ENCODE assay signal across 20 cellular contexts in the genomic region with DNA sequence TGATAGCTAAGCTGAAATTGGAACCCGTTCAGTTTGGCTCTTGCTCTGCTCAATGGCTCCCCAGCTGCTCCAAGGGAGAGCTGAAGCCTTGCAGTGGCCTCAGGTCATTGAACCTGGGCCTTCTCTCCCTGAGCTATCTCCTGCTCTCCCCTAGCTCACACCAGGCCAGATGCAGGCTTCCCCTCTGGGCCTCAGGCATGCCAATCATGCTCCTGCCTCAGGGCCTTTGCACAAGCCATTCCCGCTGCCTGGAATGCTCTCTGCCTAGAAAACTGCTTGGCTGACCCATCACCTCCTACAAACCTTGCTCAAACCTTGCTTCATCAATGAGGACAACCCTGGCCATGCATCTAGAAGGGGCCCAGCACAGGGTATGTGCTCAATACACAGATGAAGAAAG. TPM values are rescaled to one million over a fixed set of nuclear protein-coding genes. Genes with fewer than 3 reads are reported as not detected.
DNase-seq lines count a peak whose midpoint lies in the region; ATAC-seq and TF ChIP-seq lines count a peak whose summit lies in the region.
"Had no signal": no experiment of that assay in that cellular context is flagged by ENCODE, and none has a peak within 500 bp of the region (broad histone marks: within the 10 kb centered on the region; RNA-seq: fewer than 3 reads in every experiment).

No MANE protein-coding gene starts in this region.

- no peak overlapping the region for H2BK120ac ChIP-seq in neuronal stem cell (ENCODE audit: low read depth, low read length)

- no peaks in the 10 kb centered on the region for H3K27me3 ChIP-seq in endodermal cell (ENCODE audit: control insufficient read depth, insufficient read depth, low read length, poor library complexity, severe bottlenecking)
- no peaks in the 10 kb centered on the region for H3K27me3 ChIP-seq in neuronal stem cell (ENCODE audit: control insufficient read depth in 3 of 3, insufficient read depth in 3 of 3, low read depth in 1 of 3, low read length in 3 of 3)

- H3K27ac ChIP-seq in endodermal cell (ENCODE audit: low read depth, low read length), result no peak overlapping the region
- H3K27ac ChIP-seq in neuronal stem cell (replicated peaks; ENCODE audit: low read length), result no peak overlapping the region
- H3K27ac ChIP-seq: 22Rv1, A549, C4-2B had no signal

- in situ Hi-C loops in KBM-7 (cut with MboI; ENCODE audit: low pct_unique_long_range_greater_than_20kb, low sequenced_read_pairs), result no loop called here

- no peak overlapping the region for H2BK12ac ChIP-seq in neuronal stem cell (ENCODE audit: low read length)

- H3K27me3 Mint-ChIP-seq in activated CD8-positive, alpha-beta memory T cell treated with anti-CD3 and anti-CD28 coated beads, Interleukin-2, amount 10 ng/mL, durations not matched to agents 7 days and 5 days, result no peaks in the 10 kb centered on the region
- H3K27me3 Mint-ChIP-seq in endodermal cell (ENCODE audit: insufficient read depth), result peaks cover 2% of the 10 kb centered on the region
- H3K27me3 Mint-ChIP-seq in T-helper 2 cell treated with Interferon-gamma antibody and Interleukin-4, amounts not matched to agents 5 μg/mL and 100 μg/mL, for 36 hours (ENCODE audit: low read depth), result peaks cover 8% of the 10 kb centered on the region
- H3K27me3 Mint-ChIP-seq: CD4-positive, alpha-beta T cell had no signal

- WGBS in endodermal cell (ENCODE audit: insufficient coverage in 1 of 2, insufficient read length in 1 of 2), 2 experiments, result 92 to 95% methylated on average over 2 of the region's 2 CpGs
- no CpG with 5 or more reads among the region's 2 CpGs for WGBS in neuronal stem cell (ENCODE audit: extremely low coverage in 2 of 2, insufficient read length in 2 of 2, insufficient replicate concordance in 1 of 2), 2 donors

- H3K9me3 Mint-ChIP-seq in activated CD8-positive, alpha-beta memory T cell treated with anti-CD3 and anti-CD28 coated beads, Interleukin-2, amount 10 ng/mL, durations not matched to agents 7 days and 5 days (ENCODE audit: low read depth), result no peaks in the 10 kb centered on the region
- H3K9me3 Mint-ChIP-seq in endodermal cell, result peaks cover 14% of the 10 kb centered on the region
- H3K9me3 Mint-ChIP-seq in T-helper 2 cell treated with Interferon-gamma antibody and Interleukin-4, amounts not matched to agents 5 μg/mL and 100 μg/mL, for 36 hours, result no peaks in the 10 kb centered on the region
- H3K9me3 Mint-ChIP-seq: CD4-positive, alpha-beta T cell had no signal

- peaks cover 4% of the 10 kb centered on the region for H3K4me1 ChIP-seq in endodermal cell (ENCODE audit: control insufficient read depth, insufficient read depth, low read length)
- no peaks in the 10 kb centered on the region for H3K4me1 ChIP-seq in neuronal stem cell (ENCODE audit: control insufficient read depth in 2 of 2, insufficient read depth in 1 of 2, low read depth in 1 of 2, low read length in 2 of 2)
- H3K4me1 ChIP-seq: A549, Caco-2, HAP-1 had no signal

- H2AK5ac ChIP-seq in neuronal stem cell (ENCODE audit: low read depth, low read length), result no peak overlapping the region

- no peak for ATAC-seq in activated CD8-positive, alpha-beta memory T cell treated with anti-CD3 and anti-CD28 coated beads, Interleukin-2, amount 10 ng/mL, durations not matched to agents 7 days and 5 days
- ATAC-seq: A549, GM12878 had no signal

- H2BK5ac ChIP-seq in neuronal stem cell (ENCODE audit: low read length), result no peak overlapping the region

- no peak for TF ChIP-seq CTCF in endodermal cell (conservative IDR thresholded peaks at IDR 0.05)

- peak; percentile 25 for DNase-seq in activated CD8-positive, alpha-beta memory T cell treated with anti-CD3 and anti-CD28 coated beads, Interleukin-2, amount 10 ng/mL, durations not matched to agents 7 days and 5 days
- DNase-seq in activated CD8-positive, alpha-beta memory T cell treated with anti-CD3 and anti-CD28 coated beads, Interleukin-2, amount 50 U/mL, for 4 hours, result no peak
- DNase-seq in endodermal cell (peak; percentile 34), neuronal stem cell (ENCODE audit: low spot score) (no peak), KBM-7 (no peak), GM03348 (ENCODE audit: low spot score) (no peak)
- no peak for DNase-seq in T-helper 2 cell treated with Interferon-gamma antibody and Interleukin-4, amounts not matched to agents 5 μg/mL and 100 μg/mL, for 36 hours (ENCODE audit: low spot score)
- DNase-seq: AML-193; Caco-2; CD4-positive, alpha-beta T cell; DMS79 treated with DMSO at 0.1 percent for 48 hours; GF-D8 had no signal

- H3K4ac ChIP-seq in neuronal stem cell (ENCODE audit: low read length), result no peak overlapping the region

- H3K27ac Mint-ChIP-seq in activated CD8-positive, alpha-beta memory T cell treated with anti-CD3 and anti-CD28 coated beads, Interleukin-2, amount 10 ng/mL, durations not matched to agents 7 days and 5 days, result no peak overlapping the region
- no peak overlapping the region for H3K27ac Mint-ChIP-seq in endodermal cell
- no peak overlapping the region for H3K27ac Mint-ChIP-seq in T-helper 2 cell treated with Interferon-gamma antibody and Interleukin-4, amounts not matched to agents 5 μg/mL and 100 μg/mL, for 36 hours
- H3K27ac Mint-ChIP-seq: CD4-positive, alpha-beta T cell had no signal

- no peak overlapping the region for H3K23ac ChIP-seq in neuronal stem cell (ENCODE audit: low read depth, low read length, poor library complexity)

- H3K9me3 ChIP-seq in endodermal cell (ENCODE audit: control insufficient read depth, low read length), result no peaks in the 10 kb centered on the region
- H3K9me3 ChIP-seq in neuronal stem cell (replicated peaks in 1 of 2; ENCODE audit: control insufficient read depth in 2 of 2, insufficient read depth in 1 of 2, low read depth in 1 of 2, low read length in 2 of 2), result no peaks in the 10 kb centered on the region
- H3K9me3 ChIP-seq: A549, Caco-2, HAP-1 had no signal

- H3K4me1 Mint-ChIP-seq in activated CD8-positive, alpha-beta memory T cell treated with anti-CD3 and anti-CD28 coated beads, Interleukin-2, amount 10 ng/mL, durations not matched to agents 7 days and 5 days, result peaks cover 12% of the 10 kb centered on the region
- peaks cover 16% of the 10 kb centered on the region for H3K4me1 Mint-ChIP-seq in endodermal cell
- peaks cover 2% of the 10 kb centered on the region for H3K4me1 Mint-ChIP-seq in T-helper 2 cell treated with Interferon-gamma antibody and Interleukin-4, amounts not matched to agents 5 μg/mL and 100 μg/mL, for 36 hours (ENCODE audit: low read depth)

- no peak overlapping the region for H3K4me3 Mint-ChIP-seq in activated CD8-positive, alpha-beta memory T cell treated with anti-CD3 and anti-CD28 coated beads, Interleukin-2, amount 10 ng/mL, durations not matched to agents 7 days and 5 days
- no peak overlapping the region for H3K4me3 Mint-ChIP-seq in endodermal cell
- H3K4me3 Mint-ChIP-seq in T-helper 2 cell treated with Interferon-gamma antibody and Interleukin-4, amounts not matched to agents 5 μg/mL and 100 μg/mL, for 36 hours, result no peak overlapping the region
- H3K4me3 Mint-ChIP-seq: CD4-positive, alpha-beta T cell had no signal

- no peak overlapping the region for H2BK15ac ChIP-seq in neuronal stem cell (ENCODE audit: low read length)

- H3K9ac ChIP-seq in endodermal cell (ENCODE audit: extremely low read depth, low read length, poor library complexity, severe bottlenecking), result no peak overlapping the region
- H3K9ac ChIP-seq in neuronal stem cell (ENCODE audit: low read depth, low read length, poor library complexity), result no peak overlapping the region

- H3K79me1 ChIP-seq in neuronal stem cell (ENCODE audit: low read depth, low read length), result no peaks in the 10 kb centered on the region

- H3K4me2 ChIP-seq in neuronal stem cell (ENCODE audit: insufficient read depth, low read length, poor library complexity, severe bottlenecking), result no peak overlapping the region
- H3K4me2 ChIP-seq: A549 had no signal

- H2AFZ ChIP-seq in neuronal stem cell (ENCODE audit: low read length), result no peak overlapping the region

- H4K8ac ChIP-seq in neuronal stem cell (ENCODE audit: low read depth, low read length), result no peak overlapping the region

- CTCF ChIA-PET in activated CD8-positive, alpha-beta memory T cell treated with anti-CD3 and anti-CD28 coated beads, Interleukin-2, amount 10 ng/mL, durations not matched to agents 7 days and 5 days (lab: Charles Lee), result interaction anchor here (1.4 kb wide), 1 partner anchor 10 kb away, joined by 5 read pairs; no protein-coding TSS in a partner anchor

- no peak overlapping the region for H3K18ac ChIP-seq in neuronal stem cell (ENCODE audit: low read length)

- H3K4me3 ChIP-seq in endodermal cell (ENCODE audit: low read length) (no peak overlapping the region), neuronal stem cell (ENCODE audit: low read length in 2 of 2) (no peak overlapping the region)
- H3K4me3 ChIP-seq: A549, GM12878, HAP-1 had no signal

- H3K36me3 Mint-ChIP-seq in activated CD8-positive, alpha-beta memory T cell treated with anti-CD3 and anti-CD28 coated beads, Interleukin-2, amount 10 ng/mL, durations not matched to agents 7 days and 5 days, result no peaks in the 10 kb centered on the region
- no peaks in the 10 kb centered on the region for H3K36me3 Mint-ChIP-seq in endodermal cell (ENCODE audit: low read depth)
- H3K36me3 Mint-ChIP-seq in T-helper 2 cell treated with Interferon-gamma antibody and Interleukin-4, amounts not matched to agents 5 μg/mL and 100 μg/mL, for 36 hours (ENCODE audit: low read depth), result no peaks in the 10 kb centered on the region

- H4K91ac ChIP-seq in neuronal stem cell (ENCODE audit: low read depth, low read length, poor library complexity), result no peak overlapping the region

- no peaks in the 10 kb centered on the region for H3K36me3 ChIP-seq in endodermal cell (ENCODE audit: control insufficient read depth, insufficient read depth, low read length)
- no peaks in the 10 kb centered on the region for H3K36me3 ChIP-seq in neuronal stem cell (replicated peaks in 1 of 2; ENCODE audit: control insufficient read depth in 2 of 2, insufficient read depth in 2 of 2, low read length in 2 of 2)
- H3K36me3 ChIP-seq: HAP-1 had no signal

- peak overlapping the region; percentile 3 for H3K14ac ChIP-seq in neuronal stem cell (ENCODE audit: low read length)

RNA-seq across cellular contexts. Expression of a gene that starts 16.7 kb away (rescaled TPM):
- total RNA-seq in activated CD8-positive, alpha-beta memory T cell treated with anti-CD3 and anti-CD28 coated beads, Interleukin-2, amount 10 ng/mL, durations not matched to agents 7 days and 5 days, result not detected
- under 1 TPM; 0.46 to 0.48 TPM for total RNA-seq in endodermal cell
- polyA plus RNA-seq in endodermal cell (2013, experiment 1 of 2), result not detected
- not detected for polyA plus RNA-seq in endodermal cell (2013, experiment 2 of 2)
- not detected for polyA plus RNA-seq in neuronal stem cell (2013, experiment 1 of 2)
- polyA plus RNA-seq in neuronal stem cell (2013, experiment 2 of 2), result not detected
- total RNA-seq: Caco-2; CD4-positive, alpha-beta T cell; H1; HT-29 had no signal
- polyA plus RNA-seq: A549, BJ, H1 had no signal

RNA-seq across cellular contexts. Expression of a gene that starts 18.4 kb away (rescaled TPM):
- total RNA-seq in activated CD8-positive, alpha-beta memory T cell treated with anti-CD3 and anti-CD28 coated beads, Interleukin-2, amount 10 ng/mL, durations not matched to agents 7 days and 5 days, result not detected
- total RNA-seq in endodermal cell, result not detected
- not detected for polyA plus RNA-seq in endodermal cell (2013, experiment 1 of 2)
- not detected for polyA plus RNA-seq in endodermal cell (2013, experiment 2 of 2)
- polyA plus RNA-seq in neuronal stem cell (2013, experiment 1 of 2), result not detected
- polyA plus RNA-seq in neuronal stem cell (2013, experiment 2 of 2), result not detected
- total RNA-seq: Caco-2; CD4-positive, alpha-beta T cell; GM12878; H1; HT-29 had no signal
- polyA plus RNA-seq: A549, BJ, GM12878, H1 had no signal

RNA-seq across cellular contexts. Expression of a gene that starts 23.1 kb away (rescaled TPM):
- not detected for total RNA-seq in activated CD8-positive, alpha-beta memory T cell treated with anti-CD3 and anti-CD28 coated beads, Interleukin-2, amount 10 ng/mL, durations not matched to agents 7 days and 5 days
- total RNA-seq in endodermal cell, result not detected
- not detected for polyA plus RNA-seq in endodermal cell (2013, experiment 1 of 2)
- polyA plus RNA-seq in endodermal cell (2013, experiment 2 of 2), result not detected
- not detected for polyA plus RNA-seq in neuronal stem cell (2013, experiment 1 of 2)
- polyA plus RNA-seq in neuronal stem cell (2013, experiment 2 of 2), result not detected
- total RNA-seq: Caco-2, GM12878, H1, HT-29 had no signal
- polyA plus RNA-seq: A549, BJ, H1 had no signal

RNA-seq across cellular contexts. Expression of a gene that starts 29.6 kb away (rescaled TPM):
- total RNA-seq in activated CD8-positive, alpha-beta memory T cell treated with anti-CD3 and anti-CD28 coated beads, Interleukin-2, amount 10 ng/mL, durations not matched to agents 7 days and 5 days, result not detected
- total RNA-seq in endodermal cell, result not detected
- not detected for polyA plus RNA-seq in endodermal cell (2013, experiment 1 of 2)
- polyA plus RNA-seq in endodermal cell (2013, experiment 2 of 2), result not detected
- polyA plus RNA-seq in neuronal stem cell (2013, experiment 1 of 2), result not detected
- polyA plus RNA-seq in neuronal stem cell (2013, experiment 2 of 2), result not detected
- total RNA-seq: Caco-2; CD4-positive, alpha-beta T cell; GM12878; H1; HT-29 had no signal
- polyA plus RNA-seq: A549, BJ, H1 had no signal

RNA-seq across cellular contexts. Expression of a gene that starts 37.4 kb away (rescaled TPM):
- not detected for total RNA-seq in activated CD8-positive, alpha-beta memory T cell treated with anti-CD3 and anti-CD28 coated beads, Interleukin-2, amount 10 ng/mL, durations not matched to agents 7 days and 5 days
- not detected for total RNA-seq in endodermal cell
- not detected for polyA plus RNA-seq in endodermal cell (2013, experiment 1 of 2)
- not detected for polyA plus RNA-seq in endodermal cell (2013, experiment 2 of 2)
- polyA plus RNA-seq in neuronal stem cell (2013, experiment 1 of 2), result not detected
- polyA plus RNA-seq in neuronal stem cell (2013, experiment 2 of 2), result not detected
- total RNA-seq: Caco-2; CD4-positive, alpha-beta T cell; GM12878; H1; HT-29 had no signal
- polyA plus RNA-seq: GM12878, H1 had no signal

Comparison
In these comparisons a context has a peak if more than half of its experiments do, and no peak if none do; other contexts are left out.
1. DNase-seq: peak in activated CD8-positive, alpha-beta memory T cell treated with anti-CD3 and anti-CD28 coated beads, Interleukin-2, amount 10 ng/mL, durations not matched to agents 7 days and 5 days (single experiment) and endodermal cell (single experiment); none in activated CD8-positive, alpha-beta memory T cell treated with anti-CD3 and anti-CD28 coated beads, Interleukin-2, amount 50 U/mL, for 4 hours (single experiment), neuronal stem cell (single experiment), T-helper 2 cell treated with Interferon-gamma antibody and Interleukin-4, amounts not matched to agents 5 μg/mL and 100 μg/mL, for 36 hours (single experiment), KBM-7 (single experiment) and GM03348 (single experiment).